ENCODE assay signal across 8 cellular contexts in genomic region chr12:49763006-49763591, GRCh38. TPM values are rescaled to one million over a fixed set of nuclear protein-coding genes. Genes with fewer than 3 reads are reported as not detected.
DNase-seq lines count a peak whose midpoint lies in the region; ATAC-seq and TF ChIP-seq lines count a peak whose summit lies in the region.

No MANE protein-coding gene starts in this region.

- no peak for TF ChIP-seq EP300 in neural cell (conservative IDR thresholded peaks at IDR 0.05; ENCODE audit: poor library complexity, severe bottlenecking)

- H3F3A ChIP-seq in neural cell (ENCODE audit: insufficient read depth, low read length, poor library complexity, severe bottlenecking), result no peaks in the 10 kb centered on the region

- no peaks in the 10 kb centered on the region for H3K9me2 ChIP-seq in neural cell (ENCODE audit: insufficient read depth, low read length)

- no peaks in the 10 kb centered on the region for H3K27me3 Mint-ChIP-seq in stimulated activated naive CD8-positive, alpha-beta T cell treated with anti-CD3 and anti-CD28 coated beads, Interleukin-15, Interleukin-2, amounts not matched to agents 100 ng/mL and 50 ng/mL, for 24 hours

- H4K20me1 ChIP-seq in neural cell (ENCODE audit: insufficient read depth), result no peaks in the 10 kb centered on the region

- peak; percentile 79 for DNase-seq in NCI-H82 (lab: John Stamatoyannopoulos, UW)
- DNase-seq in NCI-H82 treated with DMSO at 0.1 percent for 48 hours (lab: John Stamatoyannopoulos, UW; ENCODE audit: unreplicated experiment), result no peak
- DNase-seq in NT2/D1 (ENCODE audit: low read depth, low spot score), result peak; percentile 49
- DNase-seq in activated T-cell treated with anti-CD3 and anti-CD28 coated beads for 4 hours, result peak; percentile 75

- H3K4me1 Mint-ChIP-seq in stimulated activated naive CD8-positive, alpha-beta T cell treated with anti-CD3 and anti-CD28 coated beads, Interleukin-15, Interleukin-2, amounts not matched to agents 100 ng/mL and 50 ng/mL, for 24 hours (ENCODE audit: low read depth), result peaks cover 70% of the 10 kb centered on the region

- H3K27me3 ChIP-seq in NT2/D1 (ENCODE audit: insufficient read depth, insufficient read length), result no peaks in the 10 kb centered on the region
- no peaks in the 10 kb centered on the region for H3K27me3 ChIP-seq in neural cell (ENCODE audit: insufficient read depth, low read depth, low read length)

- no peaks in the 10 kb centered on the region for H3K4me1 ChIP-seq in NT2/D1 (ENCODE audit: insufficient read depth, insufficient read length)

- ATAC-seq in esophagus mucosa (peak; percentile 32), HG03045 (IDR thresholded peaks at IDR 0.05; ENCODE audit: unreplicated experiment) (no peak)

- peak overlapping the region; percentile 59 for H3K4me3 Mint-ChIP-seq in stimulated activated naive CD8-positive, alpha-beta T cell treated with anti-CD3 and anti-CD28 coated beads, Interleukin-15, Interleukin-2, amounts not matched to agents 100 ng/mL and 50 ng/mL, for 24 hours

- no peak overlapping the region for H3K9ac ChIP-seq in NT2/D1 (ENCODE audit: insufficient read length, low read depth)
- H3K9ac ChIP-seq in neural cell (ENCODE audit: low read length), result no peak overlapping the region

- H3K4me3 ChIP-seq in NT2/D1 (ENCODE audit: insufficient read length, low read depth), result no peak overlapping the region
- H3K4me3 ChIP-seq in neural cell (ENCODE audit: low read length), result no peak overlapping the region

- peaks cover 60% of the 10 kb centered on the region for H3K36me3 Mint-ChIP-seq in stimulated activated naive CD8-positive, alpha-beta T cell treated with anti-CD3 and anti-CD28 coated beads, Interleukin-15, Interleukin-2, amounts not matched to agents 100 ng/mL and 50 ng/mL, for 24 hours (ENCODE audit: low read depth)

- H3K79me2 ChIP-seq in neural cell (replicated peaks; ENCODE audit: insufficient read depth, low read length), result no peaks in the 10 kb centered on the region

- TF ChIP-seq CTCF in neural cell (IDR thresholded peaks at IDR 0.05; ENCODE audit: poor library complexity, severe bottlenecking), result peak; percentile 63

- H2AFZ ChIP-seq in neural cell (ENCODE audit: low read depth, low read length), result no peak overlapping the region

- H3K27ac ChIP-seq in neural cell (ENCODE audit: low read length), result no peak overlapping the region

- peak overlapping the region; percentile 88 for H3K27ac Mint-ChIP-seq in stimulated activated naive CD8-positive, alpha-beta T cell treated with anti-CD3 and anti-CD28 coated beads, Interleukin-15, Interleukin-2, amounts not matched to agents 100 ng/mL and 50 ng/mL, for 24 hours

- TF ChIP-seq RAD21 in neural cell (conservative IDR thresholded peaks at IDR 0.05), result peak; percentile 41

- H3K9me3 Mint-ChIP-seq in stimulated activated naive CD8-positive, alpha-beta T cell treated with anti-CD3 and anti-CD28 coated beads, Interleukin-15, Interleukin-2, amounts not matched to agents 100 ng/mL and 50 ng/mL, for 24 hours, result no peaks in the 10 kb centered on the region

- H3K4me2 ChIP-seq in neural cell (ENCODE audit: low read length), result no peak overlapping the region

- H3K9me3 ChIP-seq in NT2/D1 (ENCODE audit: insufficient read depth, low read length) (no peaks in the 10 kb centered on the region), neural cell (ENCODE audit: low read length) (no peaks in the 10 kb centered on the region)

- H3K36me3 ChIP-seq in NT2/D1 (ENCODE audit: insufficient read depth, insufficient read length, low read length), result peaks cover 67% of the 10 kb centered on the region
- peaks cover 5% of the 10 kb centered on the region for H3K36me3 ChIP-seq in neural cell (ENCODE audit: insufficient read depth, low read length)

TF ChIP-seq in neural cell, 6 proteins besides CTCF, POLR2A, EP300 and RAD21:
- no peak for TF ChIP-seq REST (IDR thresholded peaks at IDR 0.05; ENCODE audit: borderline replicate concordance)
- TF ChIP-seq SMC3 (conservative IDR thresholded peaks at IDR 0.05; ENCODE audit: poor library complexity), result peak; percentile 67

RNA-seq across cellular contexts. Expression of gene TMBIM6, which starts 21.7 kb away (rescaled TPM):
- total RNA-seq in esophagus mucosa, result 386 TPM
- 308 and 318 TPM in 2 replicates for polyA plus RNA-seq in neural cell
- 240 and 248 TPM in 2 replicates for polyA minus RNA-seq in neural cell

RNA-seq across cellular contexts. Expression of gene FMNL3, which starts 55.9 kb away (rescaled TPM):
- 3.0 TPM for total RNA-seq in esophagus mucosa
- 5.1 and 9.3 TPM in 2 replicates for polyA plus RNA-seq in neural cell
- polyA minus RNA-seq in neural cell, result 7.8 and 9.8 TPM in 2 replicates
